In genomic region chr1:200143347-200143746, GRCh38 we compare ENCODE assay signal across 26 cellular contexts.
A peak's percentile ranks its signal among the peaks of the same experiment; 100 is the strongest.
DNase-seq lines count a peak whose midpoint lies in the region; ATAC-seq and TF ChIP-seq lines count a peak whose summit lies in the region.
"Had no signal": no experiment of that assay in that cellular context is flagged by ENCODE, and none has a peak within 500 bp of the region (broad histone marks: within the 10 kb centered on the region; RNA-seq: fewer than 3 reads in every experiment).

No MANE protein-coding gene starts in this region.

- H3K36me3 Mint-ChIP-seq in nephron progenitor cell (ENCODE audit: low read depth): peaks cover 25% of the 10 kb centered on the region
- H3K36me3 Mint-ChIP-seq: CD4-positive, alpha-beta memory T cell had no signal

- peaks cover 7% of the 10 kb centered on the region for H3K9me3 Mint-ChIP-seq in nephron progenitor cell
- H3K9me3 Mint-ChIP-seq: CD4-positive, alpha-beta memory T cell; T-helper 1 cell treated with Interleukin-12 subunit alpha and Interleukin-12 subunit beta and Interleukin-4 antibody, amounts not matched to agents 30 μg/mL and 1 μg/mL, for 36 hours had no signal

- H3K9ac ChIP-seq in Loucy (ENCODE audit: low read depth, low read length, poor library complexity, severe bottlenecking): no peak overlapping the region
- H3K9ac ChIP-seq: BLaER1 treated with 17β-estradiol and CSF1 and Interleukin-3, amounts not matched to agents 10 nM and 100 nM had no signal

- H3K9me3 ChIP-seq in Loucy (ENCODE audit: insufficient read depth, low read depth, low read length) (no peaks in the 10 kb centered on the region), Panc1 (ENCODE audit: control insufficient read depth, insufficient read depth, low read depth, low read length) (no peaks in the 10 kb centered on the region)
- H3K9me3 ChIP-seq: Peyer's patch had no signal

- in situ Hi-C loops in Panc1 (cut with HindIII; ENCODE audit: low pct_unique_long_range_greater_than_20kb, low sequenced_read_pairs): no loop called here

- H3K4me1 Mint-ChIP-seq in nephron progenitor cell: peaks cover 7% of the 10 kb centered on the region

- H3K27me3 ChIP-seq in Loucy (ENCODE audit: insufficient read depth, low read length, poor library complexity, severe bottlenecking): no peaks in the 10 kb centered on the region
- H3K27me3 ChIP-seq in Panc1 (ENCODE audit: control insufficient read depth, insufficient read depth, low read length): no peaks in the 10 kb centered on the region
- H3K27me3 ChIP-seq: BLaER1 treated with 17β-estradiol and CSF1 and Interleukin-3, amounts not matched to agents 10 nM and 100 nM; Peyer's patch had no signal

- no peaks in the 10 kb centered on the region for H3K79me2 ChIP-seq in Loucy (ENCODE audit: insufficient read depth, low read length)

- H3K9me2 ChIP-seq in Loucy (replicated peaks; ENCODE audit: low read depth, low read length): no peaks in the 10 kb centered on the region

- no peaks in the 10 kb centered on the region for H4K20me1 ChIP-seq in Loucy (ENCODE audit: insufficient read depth, low read length, poor library complexity, severe bottlenecking)
- H4K20me1 ChIP-seq: BLaER1 treated with 17β-estradiol and CSF1 and Interleukin-3, amounts not matched to agents 10 nM and 100 nM had no signal

- no peak overlapping the region for H3K4me2 ChIP-seq in Loucy (ENCODE audit: low read depth, low read length, poor library complexity, severe bottlenecking)
- H3K4me2 ChIP-seq: BLaER1 treated with 17β-estradiol and CSF1 and Interleukin-3, amounts not matched to agents 10 nM and 100 nM had no signal

- peaks cover 3% of the 10 kb centered on the region for H3K27me3 Mint-ChIP-seq in nephron progenitor cell (ENCODE audit: low read depth, poor library complexity)
- H3K27me3 Mint-ChIP-seq: CD4-positive, alpha-beta memory T cell had no signal

- DNase-seq in AML-193 (lab: John Stamatoyannopoulos, UW) (peak; percentile 8 to 34), Panc1 (ENCODE audit: low read depth, low spot score) (no peak), nephron progenitor cell (no peak), NCI-H2029 (lab: John Stamatoyannopoulos, UW) (no peak), DMS79 treated with DMSO at 0.1 percent for 48 hours (lab: John Stamatoyannopoulos, UW) (no peak)
- DNase-seq: CD4-positive, alpha-beta memory T cell; COR-L47; DMS53; HCEC 1CT; Karpas-422; NCI-H1048; NCI-H1417 treated with DMSO at 0.1 percent for 48 hours; NCI-H1694 treated with DMSO at 0.1 percent for 48 hours; NCI-H2081 treated with DMSO at 0.1 percent for 48 hours; NCI-H2171; NCI-H345; NCI-H510A treated with DMSO at 0.1 percent for 48 hours; NCI-H748 treated with DMSO at 0.1 percent for 48 hours; NK-92 treated with Interleukin-12 subunit alpha and Interleukin-12 subunit beta, amount 100 ng/mL, for 24 hours; Peyer's patch; SHP77 treated with DMSO at 0.1 percent for 48 hours; SW 1271 had no signal

- H2AFZ ChIP-seq in Loucy (ENCODE audit: low read length): peak overlapping the region; percentile 55; the same call in 1 of the 2 replicates

- POLR2A ChIA-PET in Panc1 (lab: Charles Lee): interaction anchor here (0.7 kb wide), 1 partner anchor 404 kb away, joined by 4 read pairs; no protein-coding TSS in a partner anchor

- H3K4me3 ChIP-seq in Loucy (ENCODE audit: low read length, poor library complexity, severe bottlenecking) (no peak overlapping the region), Panc1 (ENCODE audit: low read depth in 2 of 2, low read length in 2 of 2) (no peak overlapping the region)
- H3K4me3 ChIP-seq: BLaER1 treated with 17β-estradiol and CSF1 and Interleukin-3, amounts not matched to agents 10 nM and 100 nM; Peyer's patch had no signal

- no peak for TF ChIP-seq CTCF in Loucy (conservative IDR thresholded peaks at IDR 0.05; ENCODE audit: low read length)
- no peak for TF ChIP-seq CTCF in Panc1 (IDR thresholded peaks at IDR 0.05)
- TF ChIP-seq CTCF in nephron progenitor cell (IDR thresholded peaks at IDR 0.05): no peak

- CTCF ChIA-PET in Panc1 (lab: Charles Lee): interaction anchor here (0.6 kb wide), 1 partner anchor 1974 kb away, joined by 7 read pairs; no protein-coding TSS in a partner anchor

- H3F3A ChIP-seq in Loucy (ENCODE audit: low read depth): no peaks in the 10 kb centered on the region

- no peaks in the 10 kb centered on the region for H3K36me3 ChIP-seq in Loucy (ENCODE audit: insufficient read depth, low read length)
- no peaks in the 10 kb centered on the region for H3K36me3 ChIP-seq in Panc1 (ENCODE audit: control insufficient read depth, insufficient read depth, low read length)
- H3K36me3 ChIP-seq: BLaER1 treated with 17β-estradiol and CSF1 and Interleukin-3, amounts not matched to agents 10 nM and 100 nM had no signal

- H3K27ac Mint-ChIP-seq in nephron progenitor cell: peak overlapping the region; percentile 75

- no peak overlapping the region for H3K4me3 Mint-ChIP-seq in nephron progenitor cell
- H3K4me3 Mint-ChIP-seq: CD4-positive, alpha-beta memory T cell; T-helper 1 cell treated with Interleukin-12 subunit alpha and Interleukin-12 subunit beta and Interleukin-4 antibody, amounts not matched to agents 30 μg/mL and 1 μg/mL, for 36 hours had no signal

- H3K4me1 ChIP-seq in Loucy (ENCODE audit: insufficient read depth, low read length, poor library complexity, severe bottlenecking): no peaks in the 10 kb centered on the region
- no peaks in the 10 kb centered on the region for H3K4me1 ChIP-seq in Panc1 (ENCODE audit: control insufficient read depth, insufficient read depth, low read length)
- H3K4me1 ChIP-seq: BLaER1 treated with 17β-estradiol and CSF1 and Interleukin-3, amounts not matched to agents 10 nM and 100 nM; Peyer's patch had no signal

- intact Hi-C loops in Panc1 (cut with micrococcal nuclease; ENCODE audit: unreplicated experiment): loop anchor here (5.0 kb wide), 1 partner anchor 344 kb away; no protein-coding TSS in a partner anchor

- H3K27ac ChIP-seq in Panc1 (ENCODE audit: low read length): peak overlapping the region; percentile 36; the same call in 1 of the 2 replicates
- H3K27ac ChIP-seq: BLaER1 treated with 17β-estradiol and CSF1 and Interleukin-3, amounts not matched to agents 10 nM and 100 nM; Peyer's patch had no signal

- no TSS peak for BruUV-seq in Panc1 (replicated peaks; lab: Mats Ljungman, UMichigan)

- no peak for ATAC-seq in Panc1
- ATAC-seq in HG02970 (IDR thresholded peaks at IDR 0.05; ENCODE audit: low FRiP score, unreplicated experiment): no peak

Comparison
In these comparisons a context has a peak if more than half of its experiments do, and no peak if none do; other contexts are left out.
1. DNase-seq: peak in AML-193 (2 of 2); none in Panc1 (single experiment), nephron progenitor cell (single experiment), NCI-H2029 (single experiment) and DMS79 treated with DMSO at 0.1 percent for 48 hours (single experiment).